ENCODE assay signal across 24 cellular contexts in genomic region chr3:14950274-14950673, GRCh38. TPM values are rescaled to one million over a fixed set of nuclear protein-coding genes. Genes with fewer than 3 reads are reported as not detected.
DNase-seq lines count a peak whose midpoint lies in the region; ATAC-seq, FAIRE-seq and TF ChIP-seq lines count a peak whose summit lies in the region.
"Had no signal": no experiment of that assay in that cellular context is flagged by ENCODE, and none has a peak within 500 bp of the region (broad histone marks: within the 10 kb centered on the region; RNA-seq: fewer than 3 reads in every experiment).

No MANE protein-coding gene starts in this region.

- H3K4me1 Mint-ChIP-seq in astrocyte (ENCODE audit: low read depth, unreplicated experiment) = peaks cover 6% of the 10 kb centered on the region
- peaks cover 35 to 38% of the 10 kb centered on the region in 2 donors for H3K4me1 Mint-ChIP-seq in natural killer cell treated with Interleukin-12 subunit alpha and Interleukin-12 subunit beta and Interleukin-15 and Interleukin-18, amount 100 ng/mL, for 72 hours (ENCODE audit: low read depth in 2 of 2)

- no peak overlapping the region for H3K27ac Mint-ChIP-seq in astrocyte (ENCODE audit: unreplicated experiment)
- H3K27ac Mint-ChIP-seq in natural killer cell treated with Interleukin-12 subunit alpha and Interleukin-12 subunit beta and Interleukin-15 and Interleukin-18, amount 100 ng/mL, for 72 hours = peak overlapping the region; percentile 18 to 97
- H3K27ac Mint-ChIP-seq: activated CD4-positive, alpha-beta T cell treated with anti-CD3 and anti-CD28 coated beads, Interleukin-2, amount 10 ng/mL, durations not matched to agents 7 days and 5 days; activated CD8-positive, alpha-beta memory T cell treated with anti-CD3 and anti-CD28 coated beads, Interleukin-2, amount 10 ng/mL, durations not matched to agents 7 days and 5 days; activated naive CD8-positive, alpha-beta T cell treated with anti-CD3 and anti-CD28 coated beads for 36 hours had no signal

- no peak overlapping the region for H3K4me2 ChIP-seq in astrocyte (ENCODE audit: low read length)

- 38 to 75% (median 40%) methylated on average over 2 of the region's 2 CpGs for WGBS in stomach, 5 donors
- WGBS in body of pancreas, 2 donors = 89 to 91% methylated on average over 2 of the region's 2 CpGs
- 56 to 91% methylated on average over 2 of the region's 2 CpGs for WGBS in gastroesophageal sphincter (ENCODE audit: low coverage in 1 of 2), 2 donors

- no peaks in the 10 kb centered on the region for H3K9me3 Mint-ChIP-seq in astrocyte (ENCODE audit: unreplicated experiment)
- H3K9me3 Mint-ChIP-seq in natural killer cell treated with Interleukin-12 subunit alpha and Interleukin-12 subunit beta and Interleukin-15 and Interleukin-18, amount 100 ng/mL, for 72 hours = no peaks in the 10 kb centered on the region
- H3K9me3 Mint-ChIP-seq: activated CD4-positive, alpha-beta T cell treated with anti-CD3 and anti-CD28 coated beads, Interleukin-2, amount 10 ng/mL, durations not matched to agents 7 days and 5 days; activated naive CD8-positive, alpha-beta T cell treated with anti-CD3 and anti-CD28 coated beads for 36 hours; central memory CD8-positive, alpha-beta T cell; naive thymus-derived CD8-positive, alpha-beta T cell; T-helper 1 cell treated with Interleukin-12 subunit alpha and Interleukin-12 subunit beta and Interleukin-4 antibody, amounts not matched to agents 30 μg/mL and 1 μg/mL, for 36 hours had no signal

- H3K27ac ChIP-seq in astrocyte (ENCODE audit: low read depth, low read length) = no peak overlapping the region
- peak overlapping the region; percentile 78 to 99 (median 98) for H3K27ac ChIP-seq in stomach
- H3K27ac ChIP-seq in body of pancreas = no peak overlapping the region
- peak overlapping the region in 1 of 4 donors; percentile 100 for H3K27ac ChIP-seq in gastroesophageal sphincter
- H3K27ac ChIP-seq: 22Rv1, ascending aorta, epithelial cell of prostate, hepatocyte, SK-N-MC had no signal

- TF ChIP-seq EP300 in stomach (IDR thresholded peaks at IDR 0.05) = no peak
- no peak for TF ChIP-seq EP300 in gastroesophageal sphincter (IDR thresholded peaks at IDR 0.05)

- intact Hi-C loops in stomach (cut with DNase I; ENCODE audit: low total_unique reads) = no loop called here
- intact Hi-C loops in body of pancreas (cut with DNase I) = no loop called here

- peaks cover 31% of the 10 kb centered on the region for H4K20me1 ChIP-seq in astrocyte (ENCODE audit: insufficient read depth, low read length)

- peaks cover 14% of the 10 kb centered on the region for H3K4me1 ChIP-seq in astrocyte (ENCODE audit: insufficient read depth, low read length)
- peaks cover 35 to 71% (median 53%) of the 10 kb centered on the region in 4 donors for H3K4me1 ChIP-seq in stomach
- peaks cover 31% of the 10 kb centered on the region for H3K4me1 ChIP-seq in body of pancreas
- H3K4me1 ChIP-seq in gastroesophageal sphincter = peaks cover 7 to 50% (median 13%) of the 10 kb centered on the region in 3 donors

- no peak overlapping the region for H2AFZ ChIP-seq in astrocyte (ENCODE audit: low read depth, low read length)
- H2AFZ ChIP-seq: hepatocyte had no signal

- no peak for ATAC-seq in natural killer cell treated with Interleukin-12 subunit alpha and Interleukin-12 subunit beta and Interleukin-15 and Interleukin-18, amount 100 ng/mL, for 72 hours
- ATAC-seq in body of pancreas = no peak
- ATAC-seq in gastroesophageal sphincter = no peak
- ATAC-seq: activated CD8-positive, alpha-beta memory T cell treated with anti-CD3 and anti-CD28 coated beads, Interleukin-2, amount 10 ng/mL, durations not matched to agents 7 days and 5 days; naive thymus-derived CD8-positive, alpha-beta T cell; sciatic nerve had no signal

- H3K9me3 ChIP-seq in astrocyte (ENCODE audit: insufficient read depth, low read depth, low read length) = no peaks in the 10 kb centered on the region
- H3K9me3 ChIP-seq in stomach = no peaks in the 10 kb centered on the region
- no peaks in the 10 kb centered on the region for H3K9me3 ChIP-seq in body of pancreas
- no peaks in the 10 kb centered on the region for H3K9me3 ChIP-seq in gastroesophageal sphincter
- H3K9me3 ChIP-seq: ascending aorta, transverse colon had no signal

- no peak overlapping the region for H3K9ac ChIP-seq in astrocyte (ENCODE audit: low read length)

- DNase-seq in NCI-H146 (lab: John Stamatoyannopoulos, UW) (peak; percentile 1), NCI-H146 treated with DMSO at 0.1 percent for 48 hours (lab: John Stamatoyannopoulos, UW; ENCODE audit: unreplicated experiment) (no peak), astrocyte (ENCODE audit: low read depth) (no peak), stomach (no peak), body of pancreas (no peak), mucosa of gallbladder (ENCODE audit: low spot score) (no peak)
- DNase-seq in natural killer cell treated with Interleukin-12 subunit alpha and Interleukin-12 subunit beta and Interleukin-15 and Interleukin-18, amount 100 ng/mL, for 72 hours (ENCODE audit: low spot score) = no peak
- DNase-seq: activated CD4-positive, alpha-beta T cell treated with anti-CD3 and anti-CD28 coated beads, Interleukin-2, amount 10 ng/mL, durations not matched to agents 7 days and 5 days; activated CD8-positive, alpha-beta memory T cell treated with anti-CD3 and anti-CD28 coated beads, Interleukin-2, amount 10 ng/mL, durations not matched to agents 7 days and 5 days; activated naive CD8-positive, alpha-beta T cell treated with anti-CD3 and anti-CD28 coated beads for 36 hours; naive thymus-derived CD8-positive, alpha-beta T cell; NCI-H1436 treated with DMSO at 0.1 percent for 48 hours; NCI-H2171; transverse colon had no signal

- TF ChIP-seq CTCF in astrocyte (IDR thresholded peaks at IDR 0.05; ENCODE audit: insufficient read depth, low read depth, low read length) (no peak), stomach (IDR thresholded peaks at IDR 0.05) (no peak), body of pancreas (IDR thresholded peaks at IDR 0.05) (no peak), gastroesophageal sphincter (IDR thresholded peaks at IDR 0.05) (no peak)

- H3K27me3 ChIP-seq in astrocyte (ENCODE audit: insufficient read depth, low read length) (no peaks in the 10 kb centered on the region), stomach (no peaks in the 10 kb centered on the region), body of pancreas (no peaks in the 10 kb centered on the region), gastroesophageal sphincter (no peaks in the 10 kb centered on the region)
- H3K27me3 ChIP-seq: ascending aorta, hepatocyte, transverse colon had no signal

- H3K79me2 ChIP-seq in astrocyte (ENCODE audit: insufficient read depth, low read length) = peaks cover 86% of the 10 kb centered on the region

- H3K4me3 ChIP-seq in astrocyte (ENCODE audit: insufficient read depth, low read depth, low read length) = no peak overlapping the region
- no peak overlapping the region for H3K4me3 ChIP-seq in stomach
- no peak overlapping the region for H3K4me3 ChIP-seq in body of pancreas
- no peak overlapping the region for H3K4me3 ChIP-seq in gastroesophageal sphincter
- H3K4me3 ChIP-seq: ascending aorta, hepatocyte, SK-N-MC, transverse colon had no signal

- FAIRE-seq in astrocyte (lab: Jason Lieb, UNC) = no peak
- FAIRE-seq: H1 had no signal

- TF ChIP-seq POLR2A in stomach (IDR thresholded peaks at IDR 0.05) (no peak), body of pancreas (IDR thresholded peaks at IDR 0.05) (no peak), gastroesophageal sphincter (IDR thresholded peaks at IDR 0.05) (no peak)

- peak overlapping the region; percentile 16 for H3K4me3 Mint-ChIP-seq in astrocyte (ENCODE audit: unreplicated experiment)
- no peak overlapping the region for H3K4me3 Mint-ChIP-seq in natural killer cell treated with Interleukin-12 subunit alpha and Interleukin-12 subunit beta and Interleukin-15 and Interleukin-18, amount 100 ng/mL, for 72 hours
- H3K4me3 Mint-ChIP-seq: activated CD4-positive, alpha-beta T cell treated with anti-CD3 and anti-CD28 coated beads, Interleukin-2, amount 10 ng/mL, durations not matched to agents 7 days and 5 days; activated CD8-positive, alpha-beta memory T cell treated with anti-CD3 and anti-CD28 coated beads, Interleukin-2, amount 10 ng/mL, durations not matched to agents 7 days and 5 days; activated naive CD8-positive, alpha-beta T cell treated with anti-CD3 and anti-CD28 coated beads for 36 hours; T-helper 1 cell treated with Interleukin-12 subunit alpha and Interleukin-12 subunit beta and Interleukin-4 antibody, amounts not matched to agents 30 μg/mL and 1 μg/mL, for 36 hours had no signal

- no peaks in the 10 kb centered on the region for H3K27me3 Mint-ChIP-seq in astrocyte (ENCODE audit: low read depth, unreplicated experiment)
- H3K27me3 Mint-ChIP-seq in natural killer cell treated with Interleukin-12 subunit alpha and Interleukin-12 subunit beta and Interleukin-15 and Interleukin-18, amount 100 ng/mL, for 72 hours = no peaks in the 10 kb centered on the region
- H3K27me3 Mint-ChIP-seq: activated CD4-positive, alpha-beta T cell treated with anti-CD3 and anti-CD28 coated beads, Interleukin-2, amount 10 ng/mL, durations not matched to agents 7 days and 5 days; activated CD8-positive, alpha-beta memory T cell treated with anti-CD3 and anti-CD28 coated beads, Interleukin-2, amount 10 ng/mL, durations not matched to agents 7 days and 5 days; activated naive CD8-positive, alpha-beta T cell treated with anti-CD3 and anti-CD28 coated beads for 36 hours; central memory CD8-positive, alpha-beta T cell; naive thymus-derived CD8-positive, alpha-beta T cell had no signal

- H3K36me3 ChIP-seq in astrocyte (ENCODE audit: insufficient read depth, low read length) = peaks cover 4% of the 10 kb centered on the region
- peaks cover 5 to 6% (median 5%) of the 10 kb centered on the region in 4 donors for H3K36me3 ChIP-seq in stomach
- H3K36me3 ChIP-seq in body of pancreas (replicated peaks in 1 of 2; ENCODE audit: insufficient read depth in 1 of 2, low read depth in 2 of 2) = no peaks in the 10 kb centered on the region
- H3K36me3 ChIP-seq in gastroesophageal sphincter = peaks cover 0 to 5% of the 10 kb centered on the region in 2 donors

- H3K36me3 Mint-ChIP-seq in astrocyte (ENCODE audit: low read depth, unreplicated experiment) = peaks cover 3% of the 10 kb centered on the region
- H3K36me3 Mint-ChIP-seq in natural killer cell treated with Interleukin-12 subunit alpha and Interleukin-12 subunit beta and Interleukin-15 and Interleukin-18, amount 100 ng/mL, for 72 hours = peaks cover 13% of the 10 kb centered on the region

RNA-seq across cellular contexts. Expression of gene NR2C2, which starts 2.9 kb away (rescaled TPM):
- total RNA-seq in astrocyte = 36.3 and 38.7 TPM in 2 replicates
- total RNA-seq in natural killer cell treated with Interleukin-12 subunit alpha and Interleukin-12 subunit beta and Interleukin-15 and Interleukin-18, amount 100 ng/mL, for 72 hours = 10 to 100 TPM; 58.3 to 74.3 TPM
- total RNA-seq in stomach = 10 to 100 TPM in 4 of 5 donors, 1 to 10 TPM in 1; 8.7 to 73.6 (median 28.6) TPM
- 1 to 10 TPM; 5.0 to 5.5 (median 5.0) TPM for polyA plus RNA-seq in stomach
- total RNA-seq in body of pancreas = 10 to 100 TPM; 16.9 to 22.1 TPM
- 10 to 100 TPM; 35.8 to 56.2 (median 40.7) TPM for total RNA-seq in gastroesophageal sphincter
- 52.6 TPM for total RNA-seq in mucosa of gallbladder

Comparison
In these comparisons a context has a peak if more than half of its experiments do, and no peak if none do; other contexts are left out.
1. H3K27ac ChIP-seq: peak in stomach (5 of 5); none in astrocyte (single experiment) and body of pancreas (0 of 4).